Comparison of ENCODE assay signal across 17 cellular contexts in the genomic region with DNA sequence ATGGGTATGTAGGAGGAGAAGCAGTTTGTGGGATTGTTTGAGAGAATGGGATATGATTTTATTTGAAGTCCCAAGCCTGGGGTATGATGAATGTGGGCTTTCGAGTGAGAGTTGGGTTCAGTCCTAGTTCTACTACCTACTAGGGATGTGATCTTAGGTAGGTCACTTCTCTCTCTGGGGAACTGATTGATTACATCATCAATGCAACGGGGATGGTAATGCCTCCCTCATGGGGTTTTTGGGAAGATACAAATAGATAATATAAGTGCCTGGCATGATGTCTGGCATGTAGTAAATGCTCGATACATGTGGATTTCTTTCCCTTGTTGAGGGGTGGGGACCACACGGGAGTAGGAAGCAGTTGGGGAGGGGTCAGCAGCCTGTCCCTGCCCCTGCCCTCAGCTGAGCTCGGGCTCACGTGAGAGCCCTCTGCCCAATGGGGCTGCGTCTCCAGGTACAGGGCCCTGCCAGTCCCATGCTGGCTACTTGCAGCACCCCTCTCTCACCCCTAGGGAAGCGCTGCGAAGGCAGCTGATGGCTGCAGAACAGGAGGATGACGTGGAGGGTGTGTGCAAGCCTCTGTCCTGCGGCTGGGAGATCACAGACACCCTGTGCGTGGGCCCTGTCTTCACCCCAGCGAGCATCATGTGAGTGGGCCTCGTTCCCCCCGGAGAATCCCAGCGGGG. TPM values are rescaled to one million over a fixed set of nuclear protein-coding genes. Genes with fewer than 3 reads are reported as not detected.
DNase-seq lines count a peak whose midpoint lies in the region; ATAC-seq, FAIRE-seq and TF ChIP-seq lines count a peak whose summit lies in the region.
"Had no signal": no experiment of that assay in that cellular context is flagged by ENCODE, and none has a peak within 500 bp of the region (broad histone marks: within the 10 kb centered on the region; RNA-seq: fewer than 3 reads in every experiment).

No MANE protein-coding gene starts in this region.

- DNase-seq in BE2C (peak; percentile 12), GM20000 (ENCODE audit: low spot score) (peak; percentile 60), T-helper 17 cell (no peak), RCC 7860 (ENCODE audit: low spot score) (no peak), adrenal gland (no peak), NCI-H2196 treated with DMSO at 0.1 percent for 48 hours (lab: John Stamatoyannopoulos, UW; ENCODE audit: unreplicated experiment) (no peak)
- DNase-seq: activated CD4-positive, alpha-beta T cell treated with anti-CD3 and anti-CD28 coated beads, Interleukin-2, amount 10 ng/mL, durations not matched to agents 24 days and 14 days; activated gamma-delta T cell treated with Interleukin-2 at 50 U/mL for 16 hours; C1 segment of cervical spinal cord; central memory CD4-positive, alpha-beta T cell; erythroblast; midbrain; NCI-H1105; stimulated activated CD4-positive, alpha-beta T cell treated with anti-CD3 and anti-CD28 coated beads, Interleukin-4, amount 100 ng/mL, for 4 hours; stomach had no signal

- no peaks in the 10 kb centered on the region for H3K27me3 Mint-ChIP-seq in T-helper 17 cell
- H3K27me3 Mint-ChIP-seq: activated CD4-positive, alpha-beta T cell treated with anti-CD3 and anti-CD28 coated beads, Interleukin-2, amount 10 ng/mL, durations not matched to agents 24 days and 14 days had no signal

- H3K36me3 ChIP-seq in BE2C: no peaks in the 10 kb centered on the region
- no peaks in the 10 kb centered on the region for H3K36me3 ChIP-seq in iPS-15b (ENCODE audit: control insufficient read depth, insufficient read depth, low read length)
- no peaks in the 10 kb centered on the region for H3K36me3 ChIP-seq in adrenal gland (replicated peaks in 1 of 2)
- H3K36me3 ChIP-seq: stomach had no signal

- H3K4me3 Mint-ChIP-seq in T-helper 17 cell: no peak overlapping the region
- H3K4me3 Mint-ChIP-seq: activated CD4-positive, alpha-beta T cell treated with anti-CD3 and anti-CD28 coated beads, Interleukin-2, amount 10 ng/mL, durations not matched to agents 24 days and 14 days had no signal

- peaks cover 9% of the 10 kb centered on the region for H3K4me1 Mint-ChIP-seq in T-helper 17 cell
- H3K4me1 Mint-ChIP-seq: activated CD4-positive, alpha-beta T cell treated with anti-CD3 and anti-CD28 coated beads, Interleukin-2, amount 10 ng/mL, durations not matched to agents 24 days and 14 days had no signal

- H3K9me3 ChIP-seq in BE2C (no peaks in the 10 kb centered on the region), T-helper 17 cell (ENCODE audit: control insufficient read depth, low read length, poor library complexity, severe bottlenecking) (no peaks in the 10 kb centered on the region), iPS-15b (ENCODE audit: control insufficient read depth, insufficient read depth, low read length) (no peaks in the 10 kb centered on the region), adrenal gland (replicated peaks in 1 of 3) (no peaks in the 10 kb centered on the region)
- H3K9me3 ChIP-seq: stomach had no signal

- H3K4me1 ChIP-seq in BE2C (no peaks in the 10 kb centered on the region), iPS-15b (ENCODE audit: control insufficient read depth, insufficient read depth, low read length) (peaks cover 3% of the 10 kb centered on the region), adrenal gland (replicated peaks in 1 of 2) (no peaks in the 10 kb centered on the region)
- H3K4me1 ChIP-seq: stomach had no signal

- intact Hi-C loops in adrenal gland (cut with DNase I): no loop called here

- H3K4me3 ChIP-seq in BE2C (ENCODE audit: low read depth, low read length) (no peak overlapping the region), iPS-15b (ENCODE audit: low read depth, low read length) (peak overlapping the region; percentile 37), adrenal gland (no peak overlapping the region)
- H3K4me3 ChIP-seq: stomach had no signal

- H3K27me3 ChIP-seq in BE2C (no peaks in the 10 kb centered on the region), iPS-15b (ENCODE audit: control insufficient read depth, insufficient read depth, low read length) (peaks cover 8% of the 10 kb centered on the region), adrenal gland (no peaks in the 10 kb centered on the region)

- peaks cover 4% of the 10 kb centered on the region for H3K36me3 Mint-ChIP-seq in T-helper 17 cell (ENCODE audit: low read depth)

- TF ChIP-seq CTCF in BE2C (IDR thresholded peaks at IDR 0.05; ENCODE audit: low read depth, low read length) (no peak), GM20000 (IDR thresholded peaks at IDR 0.05; ENCODE audit: extremely low read depth, missing control alignments) (no peak), adrenal gland (IDR thresholded peaks at IDR 0.05) (no peak)

- ATAC-seq in T-helper 17 cell (no peak), GM19397 (IDR thresholded peaks at IDR 0.05; ENCODE audit: unreplicated experiment) (no peak)

- H3K27ac ChIP-seq in adrenal gland: no peak overlapping the region
- H3K27ac ChIP-seq: stomach had no signal

- FAIRE-seq in RCC 7860 (lab: Jason Lieb, UNC): no peak

- 58 to 72% (median 65%) methylated on average over 4 to 16 of the region's 16 CpGs for WGBS in adrenal gland, 4 donors

- H3K9ac ChIP-seq in iPS-15b (ENCODE audit: low read depth, low read length): no peak overlapping the region

- peak overlapping the region; percentile 74 for H3K27ac Mint-ChIP-seq in T-helper 17 cell
- H3K27ac Mint-ChIP-seq: activated CD4-positive, alpha-beta T cell treated with anti-CD3 and anti-CD28 coated beads, Interleukin-2, amount 10 ng/mL, durations not matched to agents 24 days and 14 days had no signal

- no peak for TF ChIP-seq POLR2A in adrenal gland (IDR thresholded peaks at IDR 0.05)

RNA-seq across cellular contexts. Expression of a gene that starts 38.7 kb away (rescaled TPM):
- polyA plus RNA-seq in BE2C (2012; ENCODE audit: insufficient read depth, insufficient read length, low read depth): not detected
- total RNA-seq in T-helper 17 cell: 1 to 10 TPM; 6.3 to 8.6 TPM
- total RNA-seq in adrenal gland: 10 to 100 TPM in 5 of 8 donors, 1 to 10 TPM in 3; 5.1 to 18.9 (median 11.2) TPM
- polyA plus RNA-seq in adrenal gland: 10 to 100 TPM in 1 of 3 donors, 1 to 10 TPM in 2; 2.3 to 14.7 (median 7.8) TPM

Comparison
In these comparisons a context has a peak if more than half of its experiments do, and no peak if none do; other contexts are left out.
1. DNase-seq: peak in BE2C (single experiment) and GM20000 (single experiment); none in T-helper 17 cell (0 of 3), RCC 7860 (single experiment), adrenal gland (0 of 7) and NCI-H2196 treated with DMSO at 0.1 percent for 48 hours (single experiment).